ENCODE assay signal across 8 cellular contexts in genomic region chr6:32609731-32610640, GRCh38. TPM values are rescaled to one million over a fixed set of nuclear protein-coding genes. Genes with fewer than 3 reads are reported as not detected.
A peak's percentile ranks its signal among the peaks of the same experiment; 100 is the strongest.
DNase-seq lines count a peak whose midpoint lies in the region; ATAC-seq and TF ChIP-seq lines count a peak whose summit lies in the region.

No MANE protein-coding gene starts in this region.

- no peak overlapping the region for H2BK15ac ChIP-seq in mesenchymal stem cell (ENCODE audit: low read depth, poor library complexity, severe bottlenecking)

- no peaks in the 10 kb centered on the region for H3K79me1 ChIP-seq in mesenchymal stem cell (replicated peaks; ENCODE audit: low read length, poor library complexity, severe bottlenecking)

- H3K36me3 ChIP-seq in endocrine pancreas (ENCODE audit: control insufficient read depth, insufficient read depth, low read length) (no peaks in the 10 kb centered on the region), mesenchymal stem cell (ENCODE audit: control insufficient read depth in 1 of 2, insufficient read depth in 2 of 2, low read depth in 1 of 2, low read length in 2 of 2) (no peaks in the 10 kb centered on the region), stomach (no peaks in the 10 kb centered on the region)

- peak; percentile 96 for DNase-seq in ACHN
- DNase-seq in GM13977 (ENCODE audit: low spot score): peak; percentile 56
- DNase-seq in NCI-H187 (lab: John Stamatoyannopoulos, UW): peak; percentile 32 to 47
- DNase-seq in activated CD4-positive, alpha-beta T cell treated with anti-CD3 and anti-CD28 coated beads for 48 hours: peak; percentile 53
- DNase-seq in mesenchymal stem cell: peak; percentile 95
- DNase-seq in stomach: no peak

- H3K23ac ChIP-seq in mesenchymal stem cell (ENCODE audit: low read length in 2 of 2): no peak overlapping the region

- no peak overlapping the region for H3K14ac ChIP-seq in mesenchymal stem cell (ENCODE audit: low read length in 2 of 2)

- intact Hi-C loops in stomach (cut with DNase I; ENCODE audit: low total_unique reads): no loop called here

- WGBS in mesenchymal stem cell: 9% methylated on average over 6 of the region's 8 CpGs
- WGBS in stomach, 5 donors: 7 to 20% (median 17%) methylated on average over 8 of the region's 8 CpGs

- TF ChIP-seq POLR2A in stomach (IDR thresholded peaks at IDR 0.05): no peak

- no peaks in the 10 kb centered on the region for H3K4me1 ChIP-seq in endocrine pancreas (ENCODE audit: control insufficient read depth, insufficient read depth, low read length)
- H3K4me1 ChIP-seq in mesenchymal stem cell (ENCODE audit: control insufficient read depth, insufficient read depth, low read depth, low read length): no peaks in the 10 kb centered on the region
- H3K4me1 ChIP-seq in stomach: peaks cover 0 to 8% (median 0%) of the 10 kb centered on the region in 4 donors

- no peak overlapping the region for H2BK120ac ChIP-seq in mesenchymal stem cell (ENCODE audit: low read depth, low read length)

- H3K9ac ChIP-seq in endocrine pancreas (ENCODE audit: control insufficient read depth, insufficient read depth, low read length): no peak overlapping the region
- H3K9ac ChIP-seq in mesenchymal stem cell (ENCODE audit: low read length): peak overlapping the region; percentile 70

- peak overlapping the region; percentile 57 for H3K4me3 ChIP-seq in endocrine pancreas (ENCODE audit: control insufficient read depth, insufficient read depth, low read length)
- H3K4me3 ChIP-seq in mesenchymal stem cell (ENCODE audit: insufficient read depth in 1 of 2, low read depth in 1 of 2, low read length in 2 of 2): peak overlapping the region in 1 of 2 experiments; percentile 49
- no peak overlapping the region for H3K4me3 ChIP-seq in stomach

- H4K8ac ChIP-seq in mesenchymal stem cell (ENCODE audit: low read length): no peak overlapping the region

- H3K9me3 ChIP-seq in endocrine pancreas (ENCODE audit: control insufficient read depth, low read length) (no peaks in the 10 kb centered on the region), mesenchymal stem cell (ENCODE audit: control insufficient read depth, low read length) (no peaks in the 10 kb centered on the region), stomach (no peaks in the 10 kb centered on the region)

- no peaks in the 10 kb centered on the region for H3K27me3 ChIP-seq in endocrine pancreas (ENCODE audit: control insufficient read depth, insufficient read depth, low read length)
- no peaks in the 10 kb centered on the region for H3K27me3 ChIP-seq in mesenchymal stem cell (ENCODE audit: control insufficient read depth in 1 of 2, insufficient read depth in 1 of 2, low read length in 2 of 2)
- no peaks in the 10 kb centered on the region for H3K27me3 ChIP-seq in stomach

- H2BK12ac ChIP-seq in mesenchymal stem cell (ENCODE audit: low read length in 2 of 2): no peak overlapping the region

- no peak overlapping the region for H4K91ac ChIP-seq in mesenchymal stem cell (ENCODE audit: low read length)

- TF ChIP-seq EP300 in stomach (IDR thresholded peaks at IDR 0.05): no peak

- no peak for TF ChIP-seq CTCF in GM13977 (IDR thresholded peaks at IDR 0.05; ENCODE audit: extremely low read depth, insufficient read depth, missing control alignments)
- no peak for TF ChIP-seq CTCF in stomach (IDR thresholded peaks at IDR 0.05)

- peak; percentile 85 for ATAC-seq in HG02763 (IDR thresholded peaks at IDR 0.05; ENCODE audit: unreplicated experiment)

- H3K4ac ChIP-seq in mesenchymal stem cell (ENCODE audit: low read depth in 1 of 2, low read length in 2 of 2): no peak overlapping the region

- H3K27ac ChIP-seq in mesenchymal stem cell (ENCODE audit: low read length, poor library complexity, severe bottlenecking) (no peak overlapping the region), stomach (peak overlapping the region in 4 of 5 donors; percentile 37 to 72 (median 52))

- no peak overlapping the region for H2AFZ ChIP-seq in mesenchymal stem cell (ENCODE audit: low read depth, low read length)

- in situ Hi-C loops in ACHN (cut with HindIII; ENCODE audit: low pct_ligation_motif_present, low pct_unique_long_range_greater_than_20kb, low sequenced_read_pairs): no loop called here
- in situ Hi-C loops in GM13977 (cut with MboI; ENCODE audit: low pct_unique_long_range_greater_than_20kb, low sequenced_read_pairs, unreplicated experiment): no loop called here

- H2BK5ac ChIP-seq in mesenchymal stem cell (ENCODE audit: low read depth, low read length, poor library complexity, severe bottlenecking): no peak overlapping the region

- H3K4me2 ChIP-seq in mesenchymal stem cell (ENCODE audit: low read length, poor library complexity, severe bottlenecking): no peak overlapping the region

- no peak overlapping the region for H2AK5ac ChIP-seq in mesenchymal stem cell (ENCODE audit: low read length, severe bottlenecking)

- no peak overlapping the region for H3K18ac ChIP-seq in mesenchymal stem cell (ENCODE audit: low read depth in 1 of 2, low read length in 2 of 2)

RNA-seq across cellular contexts. Expression of gene HLA-DRB1, which starts 20.3 kb away (rescaled TPM):
- polyA plus RNA-seq in mesenchymal stem cell (2013, experiment 1 of 2): not detected
- polyA plus RNA-seq in mesenchymal stem cell (2013, experiment 2 of 2): not detected
- 10 to 100 TPM in 4 of 5 donors, 1 to 10 TPM in 1; 4.1 to 47.1 (median 25.3) TPM for total RNA-seq in stomach
- 100 to 1,000 TPM in 1 of 3 donors, 10 to 100 TPM in 2; 23.0 to 111 (median 23.1) TPM for polyA plus RNA-seq in stomach

RNA-seq across cellular contexts. Expression of gene HLA-DQA1, which starts 27.2 kb away (rescaled TPM):
- not detected for polyA plus RNA-seq in mesenchymal stem cell (2013, experiment 1 of 2)
- not detected for polyA plus RNA-seq in mesenchymal stem cell (2013, experiment 2 of 2)
- 1 to 10 TPM in 2 of 5 donors, not detected in 3; 1.1 to 6.4 TPM for total RNA-seq in stomach
- 10 to 100 TPM in 2 of 3 donors, 1 to 10 TPM in 1; 5.0 to 16.2 (median 12.5) TPM for polyA plus RNA-seq in stomach

RNA-seq across cellular contexts. Expression of gene HLA-DQB1, which starts 56.5 kb away (rescaled TPM):
- not detected for polyA plus RNA-seq in mesenchymal stem cell (2013, experiment 1 of 2)
- polyA plus RNA-seq in mesenchymal stem cell (2013, experiment 2 of 2): not detected
- 10 to 100 TPM in 1 of 5 donors, 1 to 10 TPM in 2, not detected in 2; 2.0 to 16.8 (median 4.5) TPM for total RNA-seq in stomach
- 10 to 100 TPM; 26.0 to 94.5 (median 31.8) TPM for polyA plus RNA-seq in stomach
